ENCODE assay signal across 23 cellular contexts in the genomic region with DNA sequence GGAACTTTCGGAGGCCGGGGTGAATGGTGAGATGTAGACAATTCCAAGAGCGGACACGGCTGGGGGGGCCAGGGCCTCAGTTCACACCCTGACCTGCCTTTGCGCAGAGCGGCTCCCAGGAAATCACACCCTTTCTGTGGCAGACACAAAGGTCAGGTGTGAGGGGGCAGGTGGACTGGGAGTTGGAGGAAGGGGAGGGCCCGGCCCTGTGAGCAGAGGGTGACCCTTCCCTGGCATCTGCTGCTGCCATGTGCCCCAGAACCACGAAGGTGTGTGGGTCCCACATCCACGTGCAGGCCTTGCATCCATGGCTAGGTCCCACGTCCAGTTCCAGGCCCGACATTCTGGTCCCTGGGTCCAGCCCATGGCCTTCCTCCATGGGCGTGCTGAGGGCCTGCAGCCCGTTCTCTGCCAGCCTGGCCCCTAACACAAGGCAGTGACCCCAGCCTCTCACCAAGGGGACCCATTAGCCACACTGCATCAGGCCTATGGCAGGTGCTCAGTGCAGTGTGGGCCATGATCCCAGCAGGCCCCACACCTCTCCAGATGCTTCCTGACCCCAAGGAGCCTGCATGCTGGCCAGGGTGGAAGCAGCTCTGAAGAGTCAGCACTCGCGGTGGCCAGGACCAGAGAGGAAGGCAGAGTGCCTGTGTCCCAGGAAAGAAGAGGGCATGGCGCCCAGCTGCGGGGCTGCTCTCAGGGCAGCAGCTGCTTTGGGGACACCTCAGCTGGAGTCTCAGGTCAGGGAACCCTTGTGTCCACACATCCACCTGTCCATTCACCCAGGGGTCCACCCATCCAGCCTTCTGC.
"Had no signal": no experiment of that assay in that cellular context is flagged by ENCODE, and none has a peak within 500 bp of the region (broad histone marks: within the 10 kb centered on the region; RNA-seq: fewer than 3 reads in every experiment).

No MANE protein-coding gene starts in this region.

- H3K4me2 ChIP-seq: hepatocyte, smooth muscle cell had no signal

- H3K4me3 ChIP-seq: esophagus muscularis mucosa, gastroesophageal sphincter, heart left ventricle, hepatocyte, lung, smooth muscle cell, thoracic aorta, tibial nerve, upper lobe of right lung had no signal

- H3K4me3 Mint-ChIP-seq: memory B cell; natural killer cell; stimulated activated effector memory CD8-positive, alpha-beta T cell treated with anti-CD3 and anti-CD28 coated beads, Interleukin-12 subunit alpha, Interleukin-12 subunit beta, amount 100 ng/mL, for 72 hours; stimulated activated naive CD8-positive, alpha-beta T cell treated with anti-CD3 and anti-CD28 coated beads, Interleukin-15, Interleukin-2, amounts not matched to agents 100 ng/mL and 50 ng/mL, for 24 hours had no signal

- H3K4me1 ChIP-seq: foreskin keratinocyte had no signal

- DNase-seq: effector memory CD4-positive, alpha-beta T cell; foreskin keratinocyte; heart left ventricle; islet precursor cell; kidney glomerular epithelial cell; natural killer cell; stimulated activated CD4-positive, alpha-beta T cell treated with anti-CD3 and anti-CD28 coated beads, Interleukin-12 subunit alpha, Interleukin-12 subunit beta, amount 100 ng/mL, for 4 hours; stimulated activated CD4-positive, alpha-beta T cell treated with anti-CD3 and anti-CD28 coated beads, Interleukin-1b, Interleukin-23, amount 100 ng/mL, for 48 hours; stimulated activated CD4-positive, alpha-beta T cell treated with anti-CD3 and anti-CD28 coated beads, Interleukin-4, amount 100 ng/mL, for 24 hours; upper lobe of right lung had no signal

- H3K36me3 Mint-ChIP-seq: natural killer cell; stimulated activated effector memory CD8-positive, alpha-beta T cell treated with anti-CD3 and anti-CD28 coated beads, Interleukin-12 subunit alpha, Interleukin-12 subunit beta, amount 100 ng/mL, for 72 hours had no signal

- H3K9me3 Mint-ChIP-seq: memory B cell; natural killer cell; stimulated activated effector memory CD8-positive, alpha-beta T cell treated with anti-CD3 and anti-CD28 coated beads, Interleukin-12 subunit alpha, Interleukin-12 subunit beta, amount 100 ng/mL, for 72 hours; stimulated activated naive CD8-positive, alpha-beta T cell treated with anti-CD3 and anti-CD28 coated beads, Interleukin-15, Interleukin-2, amounts not matched to agents 100 ng/mL and 50 ng/mL, for 24 hours had no signal

- ATAC-seq: gastroesophageal sphincter; heart left ventricle; sciatic nerve; stimulated activated effector memory CD8-positive, alpha-beta T cell treated with anti-CD3 and anti-CD28 coated beads, Interleukin-12 subunit alpha, Interleukin-12 subunit beta, amount 100 ng/mL, for 72 hours; upper lobe of right lung had no signal

- H3K27me3 ChIP-seq: esophagus muscularis mucosa, foreskin keratinocyte, gastroesophageal sphincter, heart left ventricle, hepatocyte, tibial nerve, upper lobe of right lung had no signal

- H3K9me3 ChIP-seq: esophagus muscularis mucosa, gastroesophageal sphincter, heart left ventricle, thoracic aorta, tibial nerve, upper lobe of right lung had no signal

- H3K36me3 ChIP-seq: esophagus muscularis mucosa, gastroesophageal sphincter, heart left ventricle, thoracic aorta, tibial nerve, upper lobe of right lung had no signal

- H3K27ac ChIP-seq: esophagus muscularis mucosa, foreskin keratinocyte, gastroesophageal sphincter, heart left ventricle, hepatocyte, parathyroid adenoma, thoracic aorta, tibial nerve, upper lobe of right lung had no signal

- H2AFZ ChIP-seq: hepatocyte, parathyroid adenoma had no signal

- H3K9ac ChIP-seq: parathyroid adenoma had no signal

- H3K27me3 Mint-ChIP-seq: memory B cell; progenitor cell of endocrine pancreas; stimulated activated naive CD8-positive, alpha-beta T cell treated with anti-CD3 and anti-CD28 coated beads, Interleukin-15, Interleukin-2, amounts not matched to agents 100 ng/mL and 50 ng/mL, for 24 hours had no signal
